ENCODE assay signal across 1 cellular context in genomic region chr11:65711785-65712632, GRCh38.
TF ChIP-seq lines count a peak whose summit lies in the region.

TSS of gene KAT5 (plus strand) at chr11:65712252. CDS start at chr11:65712268, 16 bp downstream.

TF ChIP-seq in K562, 482 proteins besides CTCF, POLR2A, EP300 and RAD21 (continued from another document and continues in another):
- TF ChIP-seq MLX (CRISPR knock-in tag; conservative IDR thresholded peaks at IDR 0.05) = peak; percentile 89 to 98
- TF ChIP-seq GATAD2B (IDR thresholded peaks at IDR 0.05; ENCODE audit: borderline replicate concordance) = peak; percentile 30; the same call in 1 of the 2 replicates
- no peak for TF ChIP-seq SRSF1 (IDR thresholded peaks at IDR 0.05; ENCODE audit: low read depth, low read length)
- TF ChIP-seq ATF7 (IDR thresholded peaks at IDR 0.05) = peak; percentile 92
- TF ChIP-seq ILF3 (IDR thresholded peaks at IDR 0.05; ENCODE audit: borderline replicate concordance) = no peak
- no peak for TF ChIP-seq HMBOX1 (IDR thresholded peaks at IDR 0.05)
- peak; percentile 86; the same call in 1 of the 2 replicates for TF ChIP-seq E2F5 (CRISPR knock-in tag; IDR thresholded peaks at IDR 0.05)
- no peak for TF ChIP-seq CUX1 (CRISPR knock-in tag; IDR thresholded peaks at IDR 0.05)
- peak; percentile 98 for TF ChIP-seq ARID4B (CRISPR knock-in tag; IDR thresholded peaks at IDR 0.05)
- TF ChIP-seq E2F1 (CRISPR knock-in tag; IDR thresholded peaks at IDR 0.05) = peak; percentile 73; the same call in 1 of the 2 replicates
- TF ChIP-seq NR2F6 (CRISPR knock-in tag; IDR thresholded peaks at IDR 0.05) = no peak
- peak; percentile 94 for TF ChIP-seq CREB1 (IDR thresholded peaks at IDR 0.05)
- TF ChIP-seq CREB1 (CRISPR knock-in tag; IDR thresholded peaks at IDR 0.05) = peak; percentile 97
- peak; percentile 91 for TF ChIP-seq ELF2 (CRISPR knock-in tag; IDR thresholded peaks at IDR 0.05)
- peak; percentile 88 for TF ChIP-seq DMBX1 (CRISPR knock-in tag; IDR thresholded peaks at IDR 0.05; ENCODE audit: borderline replicate concordance)
- TF ChIP-seq MTA1 (IDR thresholded peaks at IDR 0.05; ENCODE audit: borderline replicate concordance) = peak; percentile 97
- TF ChIP-seq BRCA1 (IDR thresholded peaks at IDR 0.05) = no peak
- TF ChIP-seq BRCA1 (CRISPR knock-in tag; IDR thresholded peaks at IDR 0.05) = no peak
- peak; percentile 92 for TF ChIP-seq ZNF583 (CRISPR knock-in tag; IDR thresholded peaks at IDR 0.05)
- TF ChIP-seq CBX5 (IDR thresholded peaks at IDR 0.05; ENCODE audit: borderline replicate concordance, low read depth) = no peak
- peak; percentile 89 for TF ChIP-seq SPI1 (IDR thresholded peaks at IDR 0.05; ENCODE audit: borderline replicate concordance, low read depth, low read length)
- TF ChIP-seq PYGO2 (tag; IDR thresholded peaks at IDR 0.05) = 0 out of 2 replicates have a peak, but pooled peaks have one; percentile 24
- peak; percentile 93 for TF ChIP-seq HDAC8 (tag; IDR thresholded peaks at IDR 0.05)
- TF ChIP-seq TBP (optimal IDR thresholded peaks at IDR 0.05; ENCODE audit: low read depth, low read length) = peak; percentile 91
- TF ChIP-seq ZNF311 (CRISPR knock-in tag; IDR thresholded peaks at IDR 0.05) = peak; percentile 73
- no peak for TF ChIP-seq MAFF (IDR thresholded peaks at IDR 0.05; ENCODE audit: low read length)
- TF ChIP-seq NFYB (IDR thresholded peaks at IDR 0.05; ENCODE audit: extremely low read depth, insufficient read length) = peak; percentile 49
- no peak for TF ChIP-seq ZBTB5 (IDR thresholded peaks at IDR 0.05)
- peak; percentile 33; the same call in 1 of the 2 replicates for TF ChIP-seq HSF4 (CRISPR knock-in tag; IDR thresholded peaks at IDR 0.05; ENCODE audit: borderline replicate concordance)
- TF ChIP-seq RUNX1 (IDR thresholded peaks at IDR 0.05; ENCODE audit: low read depth) = no peak
- TF ChIP-seq POLR3A (IDR thresholded peaks at IDR 0.05; ENCODE audit: borderline replicate concordance, extremely low read depth, insufficient read depth, insufficient read length) = no peak
- peak; percentile 93 for TF ChIP-seq MYC (IDR thresholded peaks at IDR 0.05; ENCODE audit: low read depth, low read length)
- TF ChIP-seq MYC (CRISPR knock-in tag; IDR thresholded peaks at IDR 0.05; ENCODE audit: borderline replicate concordance, low read depth) = peak; percentile 97
- 0 out of 2 replicates have a peak, but pooled peaks have one; percentile 87 for TF ChIP-seq ZNF197 (CRISPR knock-in tag; IDR thresholded peaks at IDR 0.05; ENCODE audit: low read depth)
- TF ChIP-seq HNRNPK (IDR thresholded peaks at IDR 0.05; ENCODE audit: low read depth, low read length, poor library complexity, severe bottlenecking) = no peak
- peak; percentile 77; the same call in 1 of the 2 replicates for TF ChIP-seq KAT7 (CRISPR knock-in tag; IDR thresholded peaks at IDR 0.05; ENCODE audit: borderline replicate concordance)
- TF ChIP-seq HMG20A (CRISPR knock-in tag; conservative IDR thresholded peaks at IDR 0.05) = no peak
- TF ChIP-seq TRIM24 (IDR thresholded peaks at IDR 0.05) = 0 out of 4 replicates have a peak, but pooled peaks of 1 of the 2 experiments have one; percentile 75
- peak; percentile 54 for TF ChIP-seq ZBTB7A (IDR thresholded peaks at IDR 0.05; ENCODE audit: borderline replicate concordance, control insufficient read depth, low read depth, low read length)
- TF ChIP-seq HOXB6 (CRISPR knock-in tag; IDR thresholded peaks at IDR 0.05; ENCODE audit: borderline replicate concordance) = no peak
- TF ChIP-seq EHMT2 (IDR thresholded peaks at IDR 0.05) = peak; percentile 94
- no peak for TF ChIP-seq TAF15 (IDR thresholded peaks at IDR 0.05; ENCODE audit: low read depth, low read length)
- TF ChIP-seq DIDO1 (tag; IDR thresholded peaks at IDR 0.05; ENCODE audit: low read depth) = peak; percentile 97
- TF ChIP-seq POLR2G (IDR thresholded peaks at IDR 0.05; ENCODE audit: low read depth, low read length) = peak; percentile 92
- TF ChIP-seq ZBTB43 (CRISPR knock-in tag; IDR thresholded peaks at IDR 0.05) = peak; percentile 78; the same call in 1 of the 2 replicates
- 0 out of 2 replicates have a peak, but pooled peaks have one; percentile 60 for TF ChIP-seq BCOR (IDR thresholded peaks at IDR 0.05)
- TF ChIP-seq ZNF395 (CRISPR knock-in tag; IDR thresholded peaks at IDR 0.05) = peak; percentile 92
- no peak for TF ChIP-seq TCF7L2 (IDR thresholded peaks at IDR 0.05; ENCODE audit: low read depth, low read length)
- TF ChIP-seq NEUROD1 (IDR thresholded peaks at IDR 0.05; ENCODE audit: borderline replicate concordance, low read depth, low read length, partially characterized antibody) = peak; percentile 74
